Comparison of ENCODE assay signal across 1 cellular context in the genomic region with DNA sequence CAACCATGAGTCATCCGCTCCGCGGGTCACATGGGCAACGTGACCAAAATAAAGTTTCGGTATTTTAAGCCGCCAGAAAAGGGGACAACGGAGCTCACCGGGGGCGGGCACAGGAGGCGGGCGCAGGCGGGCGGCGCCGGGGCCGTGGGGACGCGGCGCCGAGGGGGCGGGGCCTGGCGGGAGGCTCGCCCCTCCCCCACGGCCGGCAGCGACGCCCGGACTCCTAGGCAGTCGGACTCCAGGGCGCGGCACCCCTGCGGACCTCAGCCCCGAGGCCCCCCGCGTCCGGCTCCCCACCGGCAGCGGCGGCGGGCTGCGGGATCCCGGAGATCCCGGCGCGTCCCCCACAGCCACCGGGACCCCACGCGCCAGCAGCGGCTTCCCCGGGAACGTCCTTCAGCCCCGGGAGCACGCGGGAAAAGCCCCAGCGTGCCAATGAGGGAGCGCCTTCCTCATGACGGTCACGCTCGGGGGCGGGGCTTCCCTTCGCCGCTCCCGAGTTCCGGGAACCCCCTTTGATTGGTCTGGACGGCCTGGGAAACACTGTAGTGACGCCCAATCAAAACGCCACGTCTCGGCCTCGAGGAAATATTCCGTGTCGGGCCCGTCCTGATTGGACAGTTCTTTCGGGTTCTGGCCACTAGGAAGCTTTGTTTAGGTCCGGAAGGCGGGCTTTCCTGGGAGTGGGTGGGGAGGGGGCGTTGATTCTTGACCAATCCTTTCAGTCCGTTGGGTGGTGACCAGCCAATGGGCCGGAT.
A peak's percentile ranks its signal among the peaks of the same experiment; 100 is the strongest.
TF ChIP-seq lines count a peak whose summit lies in the region.

No MANE protein-coding gene starts in this region.

TF ChIP-seq in K562, 482 proteins besides CTCF, POLR2A, EP300 and RAD21 (continued from another document and continues in another):
- TF ChIP-seq, protein P1, sequence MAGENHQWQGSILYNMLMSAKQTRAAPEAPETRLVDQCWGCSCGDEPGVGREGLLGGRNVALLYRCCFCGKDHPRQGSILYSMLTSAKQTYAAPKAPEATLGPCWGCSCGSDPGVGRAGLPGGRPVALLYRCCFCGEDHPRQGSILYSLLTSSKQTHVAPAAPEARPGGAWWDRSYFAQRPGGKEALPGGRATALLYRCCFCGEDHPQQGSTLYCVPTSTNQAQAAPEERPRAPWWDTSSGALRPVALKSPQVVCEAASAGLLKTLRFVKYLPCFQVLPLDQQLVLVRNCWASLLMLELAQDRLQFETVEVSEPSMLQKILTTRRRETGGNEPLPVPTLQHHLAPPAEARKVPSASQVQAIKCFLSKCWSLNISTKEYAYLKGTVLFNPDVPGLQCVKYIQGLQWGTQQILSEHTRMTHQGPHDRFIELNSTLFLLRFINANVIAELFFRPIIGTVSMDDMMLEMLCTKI (IDR thresholded peaks at IDR 0.05; ENCODE audit: partially characterized antibody) = no peak
- TF ChIP-seq YY1 (IDR thresholded peaks at IDR 0.05; ENCODE audit: borderline replicate concordance in 1 of 3, control insufficient read depth in 1 of 3, extremely low read depth in 1 of 3, insufficient read depth in 3 of 3, insufficient read length in 1 of 3, insufficient replicate concordance in 2 of 3, low read depth in 1 of 3, low read length in 2 of 3) (peak in 2 of 3 experiments; percentile 68 to 84), CBX8 (IDR thresholded peaks at IDR 0.05; ENCODE audit: borderline replicate concordance, extremely low read depth, low read depth, low read length, poor library complexity, severe bottlenecking) (no peak), ZNF589 (CRISPR knock-in tag; IDR thresholded peaks at IDR 0.05; ENCODE audit: low read depth) (peak; percentile 92), PHB (CRISPR knock-in tag; IDR thresholded peaks at IDR 0.05) (no peak), SFPQ (IDR thresholded peaks at IDR 0.05; ENCODE audit: low read depth, low read length) (no peak), ESRRA (IDR thresholded peaks at IDR 0.05; ENCODE audit: borderline replicate concordance, low read depth) (peak; percentile 80), TCFL5 (CRISPR knock-in tag; conservative IDR thresholded peaks at IDR 0.05) (no peak), CHCHD3 (CRISPR knock-in tag; IDR thresholded peaks at IDR 0.05) (no peak), POLR2B (IDR thresholded peaks at IDR 0.05; ENCODE audit: low read depth, partially characterized antibody) (peak; percentile 68), ZNF436 (CRISPR knock-in tag; IDR thresholded peaks at IDR 0.05) (no peak), MAZ (CRISPR knock-in tag; conservative IDR thresholded peaks at IDR 0.05 in 1 of 2, IDR thresholded peaks at IDR 0.05 in 1 of 2) (peak; percentile 79 to 92), GTF2E2 (tag; IDR thresholded peaks at IDR 0.05) (peak; percentile 54), POLR3A (IDR thresholded peaks at IDR 0.05; ENCODE audit: borderline replicate concordance, extremely low read depth, insufficient read depth, insufficient read length) (no peak), ZNF395 (CRISPR knock-in tag; IDR thresholded peaks at IDR 0.05) (peak; percentile 83), MCM5 (IDR thresholded peaks at IDR 0.05; ENCODE audit: low read depth) (no peak), ZNF764 (CRISPR knock-in tag; IDR thresholded peaks at IDR 0.05; ENCODE audit: low read depth) (no peak), SRSF7 (optimal IDR thresholded peaks at IDR 0.05; ENCODE audit: low read depth, low read length) (no peak), ZBTB8A (IDR thresholded peaks at IDR 0.05; ENCODE audit: partially characterized antibody) (no peak), RBM25 (IDR thresholded peaks at IDR 0.05; ENCODE audit: low read depth, low read length, severe bottlenecking) (peak; percentile 93), TEAD1 (CRISPR knock-in tag; IDR thresholded peaks at IDR 0.05) (peak in 1 of 2 experiments; percentile 93; a peak in 2 of 4 replicates), CCNT2 (IDR thresholded peaks at IDR 0.05; ENCODE audit: borderline replicate concordance, extremely low read depth, insufficient read length, low read depth, low read length) (peak; percentile 96), DACH1 (IDR thresholded peaks at IDR 0.05; ENCODE audit: partially characterized antibody) (no peak), KAT7 (CRISPR knock-in tag; IDR thresholded peaks at IDR 0.05; ENCODE audit: borderline replicate concordance) (peak; percentile 68; the same call in 1 of the 2 replicates), SMARCE1 (IDR thresholded peaks at IDR 0.05) (no peak), BMI1 (IDR thresholded peaks at IDR 0.05; ENCODE audit: low read length) (no peak), MTF1 (CRISPR knock-in tag; IDR thresholded peaks at IDR 0.05; ENCODE audit: borderline replicate concordance) (no peak), ZBTB7A (IDR thresholded peaks at IDR 0.05; ENCODE audit: borderline replicate concordance, control insufficient read depth, low read depth, low read length) (peak; percentile 56; the same call in 1 of the 2 replicates), TFAM (CRISPR knock-in tag; conservative IDR thresholded peaks at IDR 0.05) (no peak), CEBPB (tag; IDR thresholded peaks at IDR 0.05) (no peak), ASH1L (IDR thresholded peaks at IDR 0.05; ENCODE audit: borderline replicate concordance, low read depth, partially characterized antibody) (peak; percentile 99), KLF13 (tag; IDR thresholded peaks at IDR 0.05; ENCODE audit: borderline replicate concordance, low read depth) (peak; percentile 76), ZNF639 (CRISPR knock-in tag; conservative IDR thresholded peaks at IDR 0.05 in 1 of 2, IDR thresholded peaks at IDR 0.05 in 1 of 2) (peak in 1 of 2 experiments; percentile 97; a peak in 2 of 4 replicates), SNRNP70 (optimal IDR thresholded peaks at IDR 0.05; ENCODE audit: low read depth, low read length) (no peak), WHSC1 (IDR thresholded peaks at IDR 0.05; ENCODE audit: low read length) (no peak), HMGN3 (IDR thresholded peaks at IDR 0.05; ENCODE audit: borderline replicate concordance, extremely low read depth, insufficient read length, low read depth, low read length) (peak; percentile 86), EP400 (IDR thresholded peaks at IDR 0.05) (peak; percentile 75; the same call in 1 of the 2 replicates)
- TF ChIP-seq, protein P2, sequence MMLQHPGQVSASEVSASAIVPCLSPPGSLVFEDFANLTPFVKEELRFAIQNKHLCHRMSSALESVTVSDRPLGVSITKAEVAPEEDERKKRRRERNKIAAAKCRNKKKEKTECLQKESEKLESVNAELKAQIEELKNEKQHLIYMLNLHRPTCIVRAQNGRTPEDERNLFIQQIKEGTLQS (IDR thresholded peaks at IDR 0.05) = no peak
- TF ChIP-seq, protein P2 (CRISPR knock-in tag; conservative IDR thresholded peaks at IDR 0.05) = peak; percentile 71
- TF ChIP-seq, protein P3, sequence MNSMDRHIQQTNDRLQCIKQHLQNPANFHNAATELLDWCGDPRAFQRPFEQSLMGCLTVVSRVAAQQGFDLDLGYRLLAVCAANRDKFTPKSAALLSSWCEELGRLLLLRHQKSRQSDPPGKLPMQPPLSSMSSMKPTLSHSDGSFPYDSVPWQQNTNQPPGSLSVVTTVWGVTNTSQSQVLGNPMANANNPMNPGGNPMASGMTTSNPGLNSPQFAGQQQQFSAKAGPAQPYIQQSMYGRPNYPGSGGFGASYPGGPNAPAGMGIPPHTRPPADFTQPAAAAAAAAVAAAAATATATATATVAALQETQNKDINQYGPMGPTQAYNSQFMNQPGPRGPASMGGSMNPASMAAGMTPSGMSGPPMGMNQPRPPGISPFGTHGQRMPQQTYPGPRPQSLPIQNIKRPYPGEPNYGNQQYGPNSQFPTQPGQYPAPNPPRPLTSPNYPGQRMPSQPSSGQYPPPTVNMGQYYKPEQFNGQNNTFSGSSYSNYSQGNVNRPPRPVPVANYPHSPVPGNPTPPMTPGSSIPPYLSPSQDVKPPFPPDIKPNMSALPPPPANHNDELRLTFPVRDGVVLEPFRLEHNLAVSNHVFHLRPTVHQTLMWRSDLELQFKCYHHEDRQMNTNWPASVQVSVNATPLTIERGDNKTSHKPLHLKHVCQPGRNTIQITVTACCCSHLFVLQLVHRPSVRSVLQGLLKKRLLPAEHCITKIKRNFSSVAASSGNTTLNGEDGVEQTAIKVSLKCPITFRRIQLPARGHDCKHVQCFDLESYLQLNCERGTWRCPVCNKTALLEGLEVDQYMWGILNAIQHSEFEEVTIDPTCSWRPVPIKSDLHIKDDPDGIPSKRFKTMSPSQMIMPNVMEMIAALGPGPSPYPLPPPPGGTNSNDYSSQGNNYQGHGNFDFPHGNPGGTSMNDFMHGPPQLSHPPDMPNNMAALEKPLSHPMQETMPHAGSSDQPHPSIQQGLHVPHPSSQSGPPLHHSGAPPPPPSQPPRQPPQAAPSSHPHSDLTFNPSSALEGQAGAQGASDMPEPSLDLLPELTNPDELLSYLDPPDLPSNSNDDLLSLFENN (IDR thresholded peaks at IDR 0.05; ENCODE audit: low read depth in 2 of 2, low read length in 2 of 2) = no peak
- TF ChIP-seq, protein P4, sequence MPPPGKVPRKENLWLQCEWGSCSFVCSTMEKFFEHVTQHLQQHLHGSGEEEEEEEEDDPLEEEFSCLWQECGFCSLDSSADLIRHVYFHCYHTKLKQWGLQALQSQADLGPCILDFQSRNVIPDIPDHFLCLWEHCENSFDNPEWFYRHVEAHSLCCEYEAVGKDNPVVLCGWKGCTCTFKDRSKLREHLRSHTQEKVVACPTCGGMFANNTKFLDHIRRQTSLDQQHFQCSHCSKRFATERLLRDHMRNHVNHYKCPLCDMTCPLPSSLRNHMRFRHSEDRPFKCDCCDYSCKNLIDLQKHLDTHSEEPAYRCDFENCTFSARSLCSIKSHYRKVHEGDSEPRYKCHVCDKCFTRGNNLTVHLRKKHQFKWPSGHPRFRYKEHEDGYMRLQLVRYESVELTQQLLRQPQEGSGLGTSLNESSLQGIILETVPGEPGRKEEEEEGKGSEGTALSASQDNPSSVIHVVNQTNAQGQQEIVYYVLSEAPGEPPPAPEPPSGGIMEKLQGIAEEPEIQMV (tag; conservative IDR thresholded peaks at IDR 0.05; ENCODE audit: low read depth) = no peak
- TF ChIP-seq, protein P5, sequence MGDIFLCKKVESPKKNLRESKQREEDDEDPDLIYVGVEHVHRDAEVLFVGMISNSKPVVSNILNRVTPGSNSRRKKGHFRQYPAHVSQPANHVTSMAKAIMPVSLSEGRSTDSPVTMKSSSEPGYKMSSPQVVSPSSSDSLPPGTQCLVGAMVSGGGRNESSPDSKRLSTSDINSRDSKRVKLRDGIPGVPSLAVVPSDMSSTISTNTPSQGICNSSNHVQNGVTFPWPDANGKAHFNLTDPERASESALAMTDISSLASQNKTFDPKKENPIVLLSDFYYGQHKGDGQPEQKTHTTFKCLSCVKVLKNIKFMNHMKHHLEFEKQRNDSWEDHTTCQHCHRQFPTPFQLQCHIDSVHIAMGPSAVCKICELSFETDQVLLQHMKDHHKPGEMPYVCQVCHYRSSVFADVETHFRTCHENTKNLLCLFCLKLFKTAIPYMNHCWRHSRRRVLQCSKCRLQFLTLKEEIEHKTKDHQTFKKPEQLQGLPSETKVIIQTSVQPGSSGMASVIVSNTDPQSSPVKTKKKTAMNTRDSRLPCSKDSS (IDR thresholded peaks at IDR 0.05; ENCODE audit: low read depth, partially characterized antibody) = no peak
- TF ChIP-seq, protein P6, sequence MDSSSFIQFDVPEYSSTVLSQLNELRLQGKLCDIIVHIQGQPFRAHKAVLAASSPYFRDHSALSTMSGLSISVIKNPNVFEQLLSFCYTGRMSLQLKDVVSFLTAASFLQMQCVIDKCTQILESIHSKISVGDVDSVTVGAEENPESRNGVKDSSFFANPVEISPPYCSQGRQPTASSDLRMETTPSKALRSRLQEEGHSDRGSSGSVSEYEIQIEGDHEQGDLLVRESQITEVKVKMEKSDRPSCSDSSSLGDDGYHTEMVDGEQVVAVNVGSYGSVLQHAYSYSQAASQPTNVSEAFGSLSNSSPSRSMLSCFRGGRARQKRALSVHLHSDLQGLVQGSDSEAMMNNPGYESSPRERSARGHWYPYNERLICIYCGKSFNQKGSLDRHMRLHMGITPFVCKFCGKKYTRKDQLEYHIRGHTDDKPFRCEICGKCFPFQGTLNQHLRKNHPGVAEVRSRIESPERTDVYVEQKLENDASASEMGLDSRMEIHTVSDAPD (CRISPR knock-in tag; IDR thresholded peaks at IDR 0.05) = no peak
- TF ChIP-seq, protein P7, sequence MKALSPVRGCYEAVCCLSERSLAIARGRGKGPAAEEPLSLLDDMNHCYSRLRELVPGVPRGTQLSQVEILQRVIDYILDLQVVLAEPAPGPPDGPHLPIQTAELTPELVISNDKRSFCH (CRISPR knock-in tag; IDR thresholded peaks at IDR 0.05) = no peak
- TF ChIP-seq, protein P7 (tag; IDR thresholded peaks at IDR 0.05) = no peak
